1 cellular context compared by ENCODE assay signal in the genomic region with DNA sequence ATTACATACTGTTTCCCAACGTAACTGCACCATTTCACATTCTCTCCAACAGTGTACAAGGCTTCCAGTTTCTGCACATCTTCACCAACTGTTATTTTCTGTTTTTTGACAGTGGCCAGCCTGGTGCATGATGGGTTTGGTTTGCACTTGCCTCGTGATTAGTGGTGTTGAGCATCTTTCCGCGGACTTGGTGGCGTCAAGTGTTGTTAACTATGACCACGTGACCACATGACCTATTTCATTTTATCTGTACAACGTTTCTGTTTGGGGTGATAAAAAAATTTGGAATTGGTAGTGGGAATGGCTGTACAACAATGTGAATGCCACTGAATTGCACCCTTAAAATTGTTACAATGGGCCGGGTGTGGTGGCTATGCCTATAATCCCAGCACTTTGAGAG.
TF ChIP-seq lines count a peak whose summit lies in the region.

No MANE protein-coding gene starts in this region.

TF ChIP-seq in K562, 482 proteins besides CTCF, POLR2A, EP300 and RAD21 (continued from another document):
- TF ChIP-seq KLF6 (CRISPR knock-in tag; IDR thresholded peaks at IDR 0.05; ENCODE audit: borderline replicate concordance) (no peak), SIN3A (IDR thresholded peaks at IDR 0.05; ENCODE audit: borderline replicate concordance in 2 of 2, control insufficient read depth in 1 of 2, low read depth in 2 of 2, low read length in 2 of 2) (0 out of 4 replicates have a peak, but pooled peaks of 1 of the 2 experiments have one; percentile 48), ETV1 (tag; conservative IDR thresholded peaks at IDR 0.05; ENCODE audit: low read depth) (no peak), ZNF140 (CRISPR knock-in tag; IDR thresholded peaks at IDR 0.05) (no peak), ZNF668 (CRISPR knock-in tag; IDR thresholded peaks at IDR 0.05) (no peak), RBM39 (optimal IDR thresholded peaks at IDR 0.05; ENCODE audit: low read depth, low read length) (no peak), EZH2 (IDR thresholded peaks at IDR 0.05; ENCODE audit: borderline replicate concordance, low read depth, low read length) (peak; percentile 25; the same call in 1 of the 2 replicates), ZC3H11A (IDR thresholded peaks at IDR 0.05; ENCODE audit: low read depth, low read length) (no peak), MYC (IDR thresholded peaks at IDR 0.05; ENCODE audit: low read depth, low read length) (0 out of 2 replicates have a peak, but pooled peaks have one; percentile 27), MYC (CRISPR knock-in tag; IDR thresholded peaks at IDR 0.05; ENCODE audit: borderline replicate concordance, low read depth) (no peak), TBP (optimal IDR thresholded peaks at IDR 0.05; ENCODE audit: low read depth, low read length) (no peak), ZNF436 (CRISPR knock-in tag; IDR thresholded peaks at IDR 0.05) (no peak), ZNF184 (CRISPR knock-in tag; IDR thresholded peaks at IDR 0.05) (no peak), ZNF586 (CRISPR knock-in tag; conservative IDR thresholded peaks at IDR 0.05) (no peak), POU5F1 (IDR thresholded peaks at IDR 0.05; ENCODE audit: borderline replicate concordance, low read depth, low read length, partially characterized antibody) (peak; percentile 23), NR2F6 (CRISPR knock-in tag; IDR thresholded peaks at IDR 0.05) (no peak), HINFP (tag; conservative IDR thresholded peaks at IDR 0.05; ENCODE audit: low read depth) (0 out of 2 replicates have a peak, but pooled peaks have one; percentile 60)
- TF ChIP-seq, protein P1, sequence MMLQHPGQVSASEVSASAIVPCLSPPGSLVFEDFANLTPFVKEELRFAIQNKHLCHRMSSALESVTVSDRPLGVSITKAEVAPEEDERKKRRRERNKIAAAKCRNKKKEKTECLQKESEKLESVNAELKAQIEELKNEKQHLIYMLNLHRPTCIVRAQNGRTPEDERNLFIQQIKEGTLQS (IDR thresholded peaks at IDR 0.05) = no peak
- TF ChIP-seq, protein P1 (CRISPR knock-in tag; conservative IDR thresholded peaks at IDR 0.05) = peak; percentile 72; the same call in 1 of the 2 replicates
- TF ChIP-seq, protein P2, sequence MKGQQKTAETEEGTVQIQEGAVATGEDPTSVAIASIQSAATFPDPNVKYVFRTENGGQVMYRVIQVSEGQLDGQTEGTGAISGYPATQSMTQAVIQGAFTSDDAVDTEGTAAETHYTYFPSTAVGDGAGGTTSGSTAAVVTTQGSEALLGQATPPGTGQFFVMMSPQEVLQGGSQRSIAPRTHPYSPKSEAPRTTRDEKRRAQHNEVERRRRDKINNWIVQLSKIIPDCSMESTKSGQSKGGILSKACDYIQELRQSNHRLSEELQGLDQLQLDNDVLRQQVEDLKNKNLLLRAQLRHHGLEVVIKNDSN (CRISPR knock-in tag; IDR thresholded peaks at IDR 0.05) = no peak
